In the genomic region with DNA sequence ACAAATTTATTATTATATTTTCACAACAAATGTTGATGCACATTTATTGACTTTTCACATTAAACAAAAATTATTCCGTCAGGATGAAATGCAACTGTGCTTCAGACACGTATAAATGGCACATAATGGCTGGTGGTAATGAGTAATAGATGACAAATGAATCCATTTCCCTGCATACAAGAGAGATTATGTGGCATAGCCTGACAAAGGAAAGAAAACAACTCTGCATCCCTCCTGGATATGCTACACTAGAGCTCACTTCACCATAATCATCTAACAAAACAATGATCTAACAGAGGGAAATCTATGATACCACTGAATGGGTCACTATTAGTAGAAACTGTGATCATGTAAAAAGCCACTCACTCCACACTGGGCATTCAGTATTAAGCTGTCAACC, we compare ENCODE assay signal across 18 cellular contexts.
DNase-seq lines count a peak whose midpoint lies in the region; ATAC-seq, FAIRE-seq and TF ChIP-seq lines count a peak whose summit lies in the region.
"Had no signal": no experiment of that assay in that cellular context is flagged by ENCODE, and none has a peak within 500 bp of the region (broad histone marks: within the 10 kb centered on the region; RNA-seq: fewer than 3 reads in every experiment).

No MANE protein-coding gene starts in this region.

- no peak for TF ChIP-seq CTCF in bronchial epithelial cell (IDR thresholded peaks at IDR 0.05; ENCODE audit: insufficient read depth, low read length, severe bottlenecking)

- DNase-seq in ELR (ENCODE audit: low read depth) (peak; percentile 15), RCC 7860 (ENCODE audit: low spot score) (peak; percentile 20), bronchial epithelial cell (ENCODE audit: low read depth) (peak; percentile 32), kidney tubule cell (ENCODE audit: low spot score) (peak; percentile 70), globus pallidus (ENCODE audit: low spot score) (no peak)
- no peak for DNase-seq in activated T-cell treated with anti-CD3 and anti-CD28 coated beads, Interleukin-2, amount 50 U/mL, for 48 hours
- DNase-seq: AML-193, Calu3, DMS79, GF-D8, GOT3, NCI-H1048, NCI-H1694 treated with DMSO at 0.1 percent for 48 hours, NCI-H446, NCI-H748 treated with DMSO at 0.1 percent for 48 hours, SHP77 treated with DMSO at 0.1 percent for 48 hours had no signal

- no peaks in the 10 kb centered on the region for H3K27me3 ChIP-seq in bronchial epithelial cell (ENCODE audit: control insufficient read depth, insufficient read depth, low read length)

- no peak for FAIRE-seq in RCC 7860 (lab: Jason Lieb, UNC)
- no peak for FAIRE-seq in bronchial epithelial cell (lab: Jason Lieb, UNC)

- ATAC-seq in GM21515 (IDR thresholded peaks at IDR 0.05; ENCODE audit: unreplicated experiment) (no peak), HG03521 (IDR thresholded peaks at IDR 0.05; ENCODE audit: unreplicated experiment) (no peak)

- no peak overlapping the region for H3K4me3 ChIP-seq in bronchial epithelial cell (ENCODE audit: low read depth, low read length)

- H3K36me3 ChIP-seq in bronchial epithelial cell (ENCODE audit: control insufficient read depth, insufficient read depth, low read length), result no peaks in the 10 kb centered on the region

Comparison
In these comparisons a context has a peak if more than half of its experiments do, and no peak if none do; other contexts are left out.
1. DNase-seq: peak in ELR (single experiment), RCC 7860 (single experiment), bronchial epithelial cell (single experiment) and kidney tubule cell (single experiment); none in activated T-cell treated with anti-CD3 and anti-CD28 coated beads, Interleukin-2, amount 50 U/mL, for 48 hours (0 of 2) and globus pallidus (single experiment).